ENCODE assay signal across 17 cellular contexts in the genomic region with DNA sequence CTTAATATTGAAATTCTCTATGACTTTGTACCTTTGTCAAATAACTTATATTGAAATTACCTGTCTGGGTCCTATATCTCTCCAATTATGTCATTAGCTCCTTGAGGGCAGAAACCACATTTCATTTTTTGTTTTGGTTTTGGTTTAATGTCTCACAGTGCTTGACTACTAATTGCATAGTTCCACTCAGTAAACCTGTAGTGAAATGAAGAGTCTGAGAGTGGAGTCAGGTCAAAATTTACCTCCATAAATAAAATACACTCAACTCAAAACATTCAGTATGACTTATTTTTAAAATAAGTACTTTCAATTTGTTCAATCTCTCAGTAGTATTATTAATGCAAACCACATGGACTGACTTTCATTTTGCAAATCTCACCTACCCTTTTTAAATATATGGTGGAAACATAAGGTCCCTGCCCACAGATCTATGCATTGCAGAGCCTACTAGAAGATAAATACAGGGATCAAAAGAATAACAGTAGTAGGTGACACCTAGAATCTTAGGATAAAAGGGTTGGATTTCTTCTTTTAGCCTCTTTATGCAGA. TPM values are rescaled to one million over a fixed set of nuclear protein-coding genes. Genes with fewer than 3 reads are reported as not detected.
DNase-seq lines count a peak whose midpoint lies in the region; ATAC-seq and FAIRE-seq lines count a peak whose summit lies in the region.
"Had no signal": no experiment of that assay in that cellular context is flagged by ENCODE, and none has a peak within 500 bp of the region (broad histone marks: within the 10 kb centered on the region; RNA-seq: fewer than 3 reads in every experiment).

No MANE protein-coding gene starts in this region.

- no peaks in the 10 kb centered on the region for H3K27me3 ChIP-seq in right cardiac atrium (ENCODE audit: control insufficient read depth, insufficient read depth)
- no peaks in the 10 kb centered on the region for H3K27me3 ChIP-seq in small intestine (ENCODE audit: control insufficient read depth in 2 of 2, insufficient read depth in 2 of 2, low read length in 2 of 2)
- H3K27me3 ChIP-seq: right atrium auricular region, tibial nerve had no signal

- H3K9me3 ChIP-seq in right cardiac atrium (ENCODE audit: control insufficient read depth, low read length) (no peaks in the 10 kb centered on the region), small intestine (ENCODE audit: control insufficient read depth, low read depth) (no peaks in the 10 kb centered on the region)
- H3K9me3 ChIP-seq: right atrium auricular region, tibial nerve had no signal

- DNase-seq in inferior parietal cortex (ENCODE audit: extremely low spot score) (no peak), right cardiac atrium (no peak), small intestine (no peak), kidney glomerular epithelial cell (lab: John Stamatoyannopoulos, UW) (no peak)
- DNase-seq: activated CD4-positive, alpha-beta memory T cell treated with anti-CD3 and anti-CD28 coated beads, Interleukin-2, amount 10 ng/mL, durations not matched to agents 7 days and 5 days; islet precursor cell; NCI-H2171; T-helper 17 cell had no signal

- H3K4me1 ChIP-seq in right cardiac atrium (ENCODE audit: control insufficient read depth, insufficient read depth, low read length): peaks cover 2% of the 10 kb centered on the region
- no peaks in the 10 kb centered on the region for H3K4me1 ChIP-seq in small intestine (ENCODE audit: control insufficient read depth in 2 of 2, insufficient read depth in 1 of 2, low read depth in 1 of 2, low read length in 1 of 2)
- H3K4me1 ChIP-seq: tibial nerve had no signal

- FAIRE-seq in small intestine (lab: Jason Lieb, UNC): no peak
- FAIRE-seq: colon had no signal

- ATAC-seq in GM18519 (IDR thresholded peaks at IDR 0.05; ENCODE audit: low FRiP score, unreplicated experiment) (peak; percentile 91), GM21367 (IDR thresholded peaks at IDR 0.05; ENCODE audit: unreplicated experiment) (peak; percentile 71), HG02943 (IDR thresholded peaks at IDR 0.05; ENCODE audit: low read depth, unreplicated experiment) (peak; percentile 82), HG03558 (IDR thresholded peaks at IDR 0.05; ENCODE audit: extremely low read depth, unreplicated experiment) (peak; percentile 84), right cardiac atrium (no peak)
- ATAC-seq: T-helper 17 cell had no signal

- H3K4me3 ChIP-seq in right cardiac atrium (ENCODE audit: low read length) (no peak overlapping the region), small intestine (ENCODE audit: low read depth in 1 of 2, low read length in 2 of 2) (no peak overlapping the region)
- H3K4me3 ChIP-seq: right atrium auricular region, tibial nerve had no signal

- intact Hi-C loops in right cardiac atrium (cut with DNase I): no loop called here

- H3K27ac ChIP-seq in right cardiac atrium (ENCODE audit: low read length) (no peak overlapping the region), small intestine (ENCODE audit: low read depth in 1 of 2, low read length in 1 of 2) (no peak overlapping the region)
- H3K27ac ChIP-seq: right atrium auricular region, tibial nerve had no signal

- no peaks in the 10 kb centered on the region for H3K36me3 ChIP-seq in small intestine (ENCODE audit: control insufficient read depth in 2 of 2, insufficient read depth in 2 of 2, low read length in 2 of 2)
- H3K36me3 ChIP-seq: right atrium auricular region, tibial nerve had no signal

RNA-seq across cellular contexts. Expression of gene PDE1C, which starts 32.5 kb away (rescaled TPM):
- total RNA-seq in right cardiac atrium: 10 to 100 TPM; 89.8 to 94.4 (median 91.7) TPM
- polyA plus RNA-seq in right cardiac atrium (23.2 TPM), small intestine (under 1 TPM; 0.22 to 0.78 (median 0.54) TPM)
- total RNA-seq: activated CD4-positive, alpha-beta memory T cell treated with anti-CD3 and anti-CD28 coated beads, Interleukin-2, amount 10 ng/mL, durations not matched to agents 7 days and 5 days; activated naive CD4-positive, alpha-beta T cell treated with anti-CD3 and anti-CD28 coated beads, Interleukin-2, amount 50 U/mL, for 72 hours; T-helper 17 cell had no signal
- polyA plus RNA-seq: IgD-negative memory B cell had no signal

Comparison
In these comparisons a context has a peak if more than half of its experiments do, and no peak if none do; other contexts are left out.
1. ATAC-seq: peak in GM18519 (single experiment), GM21367 (single experiment), HG02943 (single experiment) and HG03558 (single experiment); none in right cardiac atrium (0 of 2).
2. RNA of gene PDE1C, which starts 32.5 kb away (polyA plus RNA-seq): 23.2 TPM in right cardiac atrium (single experiment); 0.22 to 0.78 TPM in small intestine; every median in the first group is over 10 times any median in the second.